In the genomic region with DNA sequence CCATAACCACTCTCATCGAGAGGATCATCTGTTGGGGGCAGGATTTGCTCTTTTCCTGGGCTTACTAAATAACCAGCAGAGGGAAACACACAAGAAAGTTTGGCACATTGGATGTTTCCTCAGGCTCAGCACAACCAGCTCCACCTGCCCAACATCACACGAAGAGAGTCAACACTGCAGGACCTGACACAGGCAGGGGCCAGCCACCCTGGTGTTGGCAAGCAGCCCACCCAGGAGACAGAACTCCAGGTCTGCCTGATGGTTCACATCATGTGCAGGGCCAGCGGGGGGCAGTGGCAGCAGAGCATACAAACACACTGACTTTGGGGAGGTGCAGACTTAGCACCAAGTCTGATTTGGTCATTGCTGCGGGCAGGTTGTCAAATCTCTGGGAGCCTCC, we compare ENCODE assay signal across 13 cellular contexts.
A peak's percentile ranks its signal among the peaks of the same experiment; 100 is the strongest.
DNase-seq lines count a peak whose midpoint lies in the region; ATAC-seq and TF ChIP-seq lines count a peak whose summit lies in the region.
"Had no signal": no experiment of that assay in that cellular context is flagged by ENCODE, and none has a peak within 500 bp of the region (broad histone marks: within the 10 kb centered on the region; RNA-seq: fewer than 3 reads in every experiment).

No MANE protein-coding gene starts in this region.

- H3K27me3 ChIP-seq in H7 (ENCODE audit: control insufficient read depth, insufficient read depth, low read length) (no peaks in the 10 kb centered on the region), lung (ENCODE audit: control insufficient read depth, insufficient read depth) (no peaks in the 10 kb centered on the region)
- H3K27me3 ChIP-seq: tibial nerve had no signal

- no peak for TF ChIP-seq CTCF in lung (IDR thresholded peaks at IDR 0.05; ENCODE audit: control extremely low read depth, extremely low read depth)

- H3K36me3 ChIP-seq in H7 (replicated peaks; ENCODE audit: control insufficient read depth, insufficient read depth, low read length) (no peaks in the 10 kb centered on the region), lung (ENCODE audit: control insufficient read depth in 2 of 2, insufficient read depth in 2 of 2, low read length in 2 of 2) (no peaks in the 10 kb centered on the region)
- H3K36me3 ChIP-seq: tibial nerve had no signal

- H3K9me3 ChIP-seq in lung (ENCODE audit: control insufficient read depth in 2 of 2, insufficient read depth in 1 of 2, low read length in 1 of 2), result no peaks in the 10 kb centered on the region

- 72 to 83% methylated on average over 4 of the region's 4 CpGs for whole genome bisulfite sequencing in lung, 2 donors

- no peak overlapping the region for H3K27ac ChIP-seq in lung (ENCODE audit: low read depth in 1 of 2, low read length in 1 of 2)
- H3K27ac ChIP-seq: tibial nerve had no signal

- ATAC-seq in lung (ENCODE audit: insufficient read depth, low FRiP score), result no peak
- no peak for ATAC-seq in GM18870 (IDR thresholded peaks at IDR 0.05; ENCODE audit: unreplicated experiment)
- ATAC-seq in GM21825 (IDR thresholded peaks at IDR 0.05; ENCODE audit: unreplicated experiment), result no peak
- ATAC-seq: right cardiac atrium had no signal

- H3K4me3 ChIP-seq in H7 (ENCODE audit: insufficient read depth, low read depth, low read length) (no peak overlapping the region), lung (no peak overlapping the region)
- H3K4me3 ChIP-seq: tibial nerve had no signal

- peaks cover 0 to 4% of the 10 kb centered on the region in 2 donors for H3K4me1 ChIP-seq in lung (ENCODE audit: control insufficient read depth in 2 of 2, insufficient read depth in 2 of 2, low read length in 2 of 2)
- H3K4me1 ChIP-seq: tibial nerve had no signal

- DNase-seq in NCI-H1694 treated with DMSO at 0.1 percent for 48 hours (lab: John Stamatoyannopoulos, UW) (peak; percentile 28), NCI-H1694 (lab: John Stamatoyannopoulos, UW) (no peak), H7 (peak; percentile 15), SHP77 treated with DMSO at 0.1 percent for 48 hours (lab: John Stamatoyannopoulos, UW) (peak; percentile 61), lung (ENCODE audit: low spot score) (peak; percentile 18)
- no peak for DNase-seq in stimulated activated CD4-positive, alpha-beta T cell treated with anti-CD3 and anti-CD28 coated beads, Interleukin-2, amount 100 ng/mL, for 48 hours
- DNase-seq: CD4-positive, alpha-beta memory T cell; effector CD8-positive, alpha-beta T cell; T-helper 9 cell had no signal

Comparison
In these comparisons a context has a peak if more than half of its experiments do, and no peak if none do; other contexts are left out.
1. DNase-seq: peak in NCI-H1694 treated with DMSO at 0.1 percent for 48 hours (single experiment), H7 (single experiment), SHP77 treated with DMSO at 0.1 percent for 48 hours (single experiment) and lung (single experiment); none in NCI-H1694 (single experiment) and stimulated activated CD4-positive, alpha-beta T cell treated with anti-CD3 and anti-CD28 coated beads, Interleukin-2, amount 100 ng/mL, for 48 hours (0 of 2).